Comparison of ENCODE assay signal across 13 cellular contexts in the genomic region with DNA sequence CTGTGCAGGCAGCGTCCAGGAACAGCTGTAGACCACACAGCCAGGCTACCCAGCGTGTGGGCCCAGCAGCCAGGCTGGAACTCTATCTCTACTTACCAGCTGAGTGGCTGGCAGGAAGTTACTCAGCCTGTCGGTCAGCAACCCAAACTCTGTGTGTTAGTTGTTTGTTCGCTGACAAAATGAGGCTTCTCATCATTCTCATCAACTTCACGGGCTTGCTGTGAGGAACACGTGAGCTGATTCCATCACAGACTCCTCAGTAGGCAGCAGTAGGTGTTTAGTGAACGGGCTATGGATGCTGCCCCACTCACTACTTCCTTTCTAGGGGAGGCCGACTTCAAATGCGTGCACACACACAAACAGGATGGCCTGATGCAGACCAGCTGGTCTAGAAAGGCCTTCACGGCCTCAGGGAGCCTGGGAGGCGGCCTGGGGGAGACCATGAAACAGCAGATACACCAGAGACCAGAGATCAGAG. TPM values are rescaled to one million over a fixed set of nuclear protein-coding genes. Genes with fewer than 3 reads are reported as not detected.
DNase-seq lines count a peak whose midpoint lies in the region; ATAC-seq and TF ChIP-seq lines count a peak whose summit lies in the region.
"Had no signal": no experiment of that assay in that cellular context is flagged by ENCODE, and none has a peak within 500 bp of the region (broad histone marks: within the 10 kb centered on the region; RNA-seq: fewer than 3 reads in every experiment).

No MANE protein-coding gene starts in this region.

- peak; percentile 84 to 91 (median 87) for ATAC-seq in natural killer cell
- ATAC-seq: T-helper 17 cell had no signal

- TF ChIP-seq CTCF in astrocyte of the spinal cord (IDR thresholded peaks at IDR 0.05; ENCODE audit: low read depth, low read length) (no peak), natural killer cell (IDR thresholded peaks at IDR 0.05) (no peak)

- H3K4me1 Mint-ChIP-seq in natural killer cell = peaks cover 11 to 15% of the 10 kb centered on the region in 2 donors

- no peak overlapping the region for H3K4me3 ChIP-seq in astrocyte of the spinal cord (ENCODE audit: low read depth, low read length)
- H3K4me3 ChIP-seq: ascending aorta had no signal

- DNase-seq in ELR (ENCODE audit: low read depth) = peak; percentile 32
- DNase-seq in MV-4-11 (lab: John Stamatoyannopoulos, UW) = peak; percentile 19
- DNase-seq in astrocyte of the spinal cord (ENCODE audit: low read depth, low spot score) = peak; percentile 62
- DNase-seq in natural killer cell = no peak
- no peak for DNase-seq in COLO668 (lab: John Stamatoyannopoulos, UW; ENCODE audit: unreplicated experiment)
- DNase-seq in midbrain (lab: John Stamatoyannopoulos, UW) = no peak
- no peak for DNase-seq in EL
- DNase-seq in LoVo (ENCODE audit: low spot score) = no peak
- DNase-seq: T-helper 17 cell had no signal

- H3K36me3 Mint-ChIP-seq in natural killer cell = no peaks in the 10 kb centered on the region

- peak overlapping the region; percentile 83 for H3K4me3 Mint-ChIP-seq in natural killer cell
- H3K4me3 Mint-ChIP-seq: T-helper 17 cell had no signal

- H3K27me3 Mint-ChIP-seq in natural killer cell (ENCODE audit: low read depth in 2 of 2) = no peaks in the 10 kb centered on the region
- H3K27me3 Mint-ChIP-seq: T-helper 17 cell had no signal

- H3K27ac Mint-ChIP-seq in natural killer cell = peak overlapping the region; percentile 97 to 98
- H3K27ac Mint-ChIP-seq: T-helper 17 cell had no signal

- intact Hi-C loops in natural killer cell (cut with micrococcal nuclease) = no loop called here

- H3K9me3 Mint-ChIP-seq in natural killer cell = no peaks in the 10 kb centered on the region

- in situ Hi-C loops in astrocyte of the spinal cord (cut with HindIII; ENCODE audit: low sequenced_read_pairs) = no loop called here

RNA-seq across cellular contexts. Expression of gene SPDYC, which starts 0.8 kb away (rescaled TPM):
- not detected for total RNA-seq in natural killer cell
- total RNA-seq: ascending aorta, MCF 10A, right cardiac atrium, subcutaneous adipose tissue had no signal

RNA-seq across cellular contexts. Expression of gene CAPN1, which starts 12.5 kb away (rescaled TPM):
- 100 to 1,000 TPM; 211 to 256 (median 229) TPM for total RNA-seq in natural killer cell

RNA-seq across cellular contexts. Expression of gene SYVN1, which starts 34.9 kb away (rescaled TPM):
- total RNA-seq in natural killer cell = 100 to 1,000 TPM in 1 of 3 donors, 10 to 100 TPM in 2; 72.9 to 109 (median 90.2) TPM

RNA-seq across cellular contexts. Expression of gene MRPL49, which starts 47.1 kb away (rescaled TPM):
- 10 to 100 TPM; 36.8 to 37.5 (median 36.9) TPM for total RNA-seq in natural killer cell

RNA-seq across cellular contexts. Expression of gene FAU, which starts 47.3 kb away (rescaled TPM):
- total RNA-seq in natural killer cell = 100 to 1,000 TPM; 724 to 977 (median 968) TPM

Comparison
In these comparisons a context has a peak if more than half of its experiments do, and no peak if none do; other contexts are left out.
1. DNase-seq: peak in ELR (single experiment), MV-4-11 (single experiment) and astrocyte of the spinal cord (single experiment); none in natural killer cell (single experiment), COLO668 (single experiment), midbrain (single experiment), EL (single experiment) and LoVo (single experiment).